15 cellular contexts compared by ENCODE assay signal in the genomic region with DNA sequence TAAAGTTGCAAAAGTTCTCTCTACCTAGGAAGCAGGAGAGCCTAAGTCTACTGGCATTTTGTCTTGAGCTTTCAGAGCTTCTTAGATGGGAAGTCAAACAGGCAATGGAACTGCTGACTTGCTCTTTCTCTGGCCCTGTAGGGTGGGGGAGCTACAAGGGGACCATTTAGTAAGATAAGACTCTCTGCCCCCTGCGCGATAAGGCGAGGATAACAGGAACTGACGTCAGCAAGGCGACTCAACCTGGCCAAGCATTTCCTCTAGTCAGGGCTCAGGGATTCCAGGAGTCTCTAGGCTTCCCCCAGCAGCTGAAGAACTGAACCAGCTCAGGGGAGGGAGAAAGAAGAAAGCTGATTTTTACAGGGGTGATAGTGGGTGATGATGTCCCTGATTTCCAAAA. TPM values are rescaled to one million over a fixed set of nuclear protein-coding genes. Genes with fewer than 3 reads are reported as not detected.
DNase-seq lines count a peak whose midpoint lies in the region; ATAC-seq, FAIRE-seq and TF ChIP-seq lines count a peak whose summit lies in the region.
"Had no signal": no experiment of that assay in that cellular context is flagged by ENCODE, and none has a peak within 500 bp of the region (broad histone marks: within the 10 kb centered on the region; RNA-seq: fewer than 3 reads in every experiment).

No MANE protein-coding gene starts in this region.

- H3K4me3 Mint-ChIP-seq in HFFc6, result no peak overlapping the region
- H3K4me3 Mint-ChIP-seq: activated CD4-positive, alpha-beta memory T cell treated with anti-CD3 and anti-CD28 coated beads, Interleukin-2, amount 10 ng/mL, durations not matched to agents 7 days and 5 days; stimulated activated naive B cell treated with anti-CD40 and anti-IgM and Interleukin-4, amounts not matched to agents 10 μg/mL and 1 μg/mL and 100 μg/mL, for 72 hours; T-helper 1 cell treated with Interleukin-12 subunit alpha and Interleukin-12 subunit beta and Interleukin-4 antibody, amounts not matched to agents 30 μg/mL and 1 μg/mL, for 36 hours had no signal

- in situ Hi-C loops in brain microvascular endothelial cell (cut with HindIII; ENCODE audit: low pct_ligation_motif_present, low sequenced_read_pairs) (no loop called here), gastrocnemius medialis (cut with MboI; ENCODE audit: low sequenced_read_pairs in 4 of 4) (loop anchor here in 3 of 4 donors (10.0 to 25.0 kb wide), 2 partner anchors 161 to 353 kb away; a partner anchor contains a TSS)

- ATAC-seq in gastrocnemius medialis (peak in 1 of 2 donors; percentile 29), GM19467 (IDR thresholded peaks at IDR 0.05; ENCODE audit: unreplicated experiment) (no peak)

- TF ChIP-seq POLR2A in gastrocnemius medialis (IDR thresholded peaks at IDR 0.05), result no peak

- H3K36me3 ChIP-seq in brain microvascular endothelial cell (replicated peaks) (no peaks in the 10 kb centered on the region), gastrocnemius medialis (no peaks in the 10 kb centered on the region)

- H3K9me3 Mint-ChIP-seq in HFFc6, result no peaks in the 10 kb centered on the region
- H3K9me3 Mint-ChIP-seq: activated CD4-positive, alpha-beta memory T cell treated with anti-CD3 and anti-CD28 coated beads, Interleukin-2, amount 10 ng/mL, durations not matched to agents 7 days and 5 days; stimulated activated naive B cell treated with anti-CD40 and anti-IgM and Interleukin-4, amounts not matched to agents 10 μg/mL and 1 μg/mL and 100 μg/mL, for 72 hours; T-helper 1 cell treated with Interleukin-12 subunit alpha and Interleukin-12 subunit beta and Interleukin-4 antibody, amounts not matched to agents 30 μg/mL and 1 μg/mL, for 36 hours had no signal

- no peaks in the 10 kb centered on the region for H3K27me3 ChIP-seq in brain microvascular endothelial cell (replicated peaks)
- no peaks in the 10 kb centered on the region for H3K27me3 ChIP-seq in gastrocnemius medialis

- no peak for FAIRE-seq in D721Med (lab: Jason Lieb, UNC)
- FAIRE-seq: G401.6 had no signal

- H3K27ac Mint-ChIP-seq in HFFc6, result peak overlapping the region; percentile 35; the same call in 1 of the 2 replicates
- H3K27ac Mint-ChIP-seq: activated CD4-positive, alpha-beta memory T cell treated with anti-CD3 and anti-CD28 coated beads, Interleukin-2, amount 10 ng/mL, durations not matched to agents 7 days and 5 days; stimulated activated naive B cell treated with anti-CD40 and anti-IgM and Interleukin-4, amounts not matched to agents 10 μg/mL and 1 μg/mL and 100 μg/mL, for 72 hours; T-helper 1 cell treated with Interleukin-12 subunit alpha and Interleukin-12 subunit beta and Interleukin-4 antibody, amounts not matched to agents 30 μg/mL and 1 μg/mL, for 36 hours had no signal

- peaks cover 16% of the 10 kb centered on the region; the same call in 1 of the 2 replicates for H3K4me1 Mint-ChIP-seq in HFFc6 (ENCODE audit: low read depth)
- H3K4me1 Mint-ChIP-seq: activated CD4-positive, alpha-beta memory T cell treated with anti-CD3 and anti-CD28 coated beads, Interleukin-2, amount 10 ng/mL, durations not matched to agents 7 days and 5 days; stimulated activated naive B cell treated with anti-CD40 and anti-IgM and Interleukin-4, amounts not matched to agents 10 μg/mL and 1 μg/mL and 100 μg/mL, for 72 hours had no signal

- DNase-seq in HFFc6 (no peak), brain microvascular endothelial cell (peak; percentile 84), iris pigment epithelial cell (ENCODE audit: low read depth) (peak; percentile 93), gastrocnemius medialis (no peak), GM19240 (ENCODE audit: insufficient read length, low spot score) (no peak), D721Med (ENCODE audit: insufficient read length, low spot score) (no peak)
- no peak for DNase-seq in activated CD4-positive, CD25-positive, alpha-beta regulatory T cell treated with anti-CD3 and anti-CD28 coated beads, Interleukin-2, amount 50 U/mL, for 72 hours
- DNase-seq: activated CD4-positive, alpha-beta memory T cell treated with anti-CD3 and anti-CD28 coated beads, Interleukin-2, amount 10 ng/mL, durations not matched to agents 7 days and 5 days; foreskin fibroblast; NCI-H2107; stimulated activated CD4-positive, alpha-beta T cell treated with anti-CD3 and anti-CD28 coated beads, Interleukin-1b, Interleukin-23, amount 100 ng/mL, for 48 hours; stimulated activated naive B cell treated with anti-CD40 and anti-IgM and Interleukin-4, amounts not matched to agents 10 μg/mL and 1 μg/mL and 100 μg/mL, for 72 hours had no signal

- H3K4me3 ChIP-seq in brain microvascular endothelial cell (ENCODE audit: low read depth, low read length) (peak overlapping the region; percentile 21), gastrocnemius medialis (no peak overlapping the region)

- peaks cover 13 to 39% of the 10 kb centered on the region in 2 donors for H3K4me1 ChIP-seq in gastrocnemius medialis

- H3K27ac ChIP-seq in brain microvascular endothelial cell (peak overlapping the region; percentile 99), gastrocnemius medialis (peak overlapping the region; percentile 22 to 50 (median 41))

- TF ChIP-seq CTCF in HFFc6 (IDR thresholded peaks at IDR 0.05) (no peak), brain microvascular endothelial cell (IDR thresholded peaks at IDR 0.05; ENCODE audit: low read depth, low read length, missing control alignments) (no peak), gastrocnemius medialis (IDR thresholded peaks at IDR 0.05 in 4 of 5, conservative IDR thresholded peaks at IDR 0.05 in 1 of 5) (no peak), D721Med (IDR thresholded peaks at IDR 0.05; ENCODE audit: insufficient read depth, missing control alignments) (no peak)

- no peaks in the 10 kb centered on the region for H3K9me3 ChIP-seq in gastrocnemius medialis

- H3K36me3 Mint-ChIP-seq in HFFc6 (ENCODE audit: low read depth), result no peaks in the 10 kb centered on the region
- H3K36me3 Mint-ChIP-seq: stimulated activated naive B cell treated with anti-CD40 and anti-IgM and Interleukin-4, amounts not matched to agents 10 μg/mL and 1 μg/mL and 100 μg/mL, for 72 hours had no signal

- intact Hi-C loops in gastrocnemius medialis (cut with DNase I; ENCODE audit: low total_unique reads), result no loop called here

- peaks cover 14% of the 10 kb centered on the region for H3K27me3 Mint-ChIP-seq in HFFc6 (ENCODE audit: insufficient read depth)

RNA-seq across cellular contexts. Expression of a gene that starts 5.8 kb away (rescaled TPM):
- total RNA-seq in HFFc6 (2021; fragmentation: NEBNext Ultra II Directional; extraction: Animal tissue kit (Norgen Biotek cat#: 25700)), result 1 to 10 TPM in 4 of 6 experiments, not detected in 2; 1.6 to 2.4 (median 1.8) TPM
- 1 to 10 TPM; 1.2 to 3.0 (median 1.9) TPM for total RNA-seq in gastrocnemius medialis
- total RNA-seq: activated CD4-positive, alpha-beta memory T cell treated with anti-CD3 and anti-CD28 coated beads, Interleukin-2, amount 10 ng/mL, durations not matched to agents 7 days and 5 days had no signal

Comparison
In these comparisons a context has a peak if more than half of its experiments do, and no peak if none do; other contexts are left out.
1. DNase-seq: peak in brain microvascular endothelial cell (single experiment) and iris pigment epithelial cell (single experiment); none in HFFc6 (single experiment), gastrocnemius medialis (0 of 2), activated CD4-positive, CD25-positive, alpha-beta regulatory T cell treated with anti-CD3 and anti-CD28 coated beads, Interleukin-2, amount 50 U/mL, for 72 hours (single experiment), GM19240 (single experiment) and D721Med (single experiment).